Comparison of ENCODE assay signal across 26 cellular contexts in the genomic region with DNA sequence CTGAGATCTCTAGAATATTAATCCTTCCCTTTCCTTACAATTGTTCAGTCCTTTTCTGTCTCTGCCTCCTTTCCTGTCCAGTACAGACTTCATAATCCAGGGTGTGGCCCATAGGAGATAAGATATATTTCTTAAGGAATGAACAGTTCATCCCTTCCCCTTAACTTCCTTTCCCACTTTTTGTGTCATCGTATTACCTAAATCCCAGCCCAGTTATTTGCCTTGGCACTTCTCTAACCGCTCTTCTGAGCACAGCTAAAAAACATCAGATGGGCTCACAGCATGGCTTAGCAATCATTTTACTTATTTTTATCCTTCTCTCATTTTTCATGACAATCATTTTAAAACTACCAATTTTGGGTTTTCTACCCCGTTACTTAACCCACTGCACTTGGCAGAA. TPM values are rescaled to one million over a fixed set of nuclear protein-coding genes. Genes with fewer than 3 reads are reported as not detected.
"Had no signal": no experiment of that assay in that cellular context is flagged by ENCODE, and none has a peak within 500 bp of the region (broad histone marks: within the 10 kb centered on the region; RNA-seq: fewer than 3 reads in every experiment).

No MANE protein-coding gene starts in this region.

- H3K9me3 ChIP-seq: lower lobe of right lung, neutrophil, psoas muscle, right lobe of liver, thyroid gland, transverse colon, upper lobe of left lung, vagina had no signal

- H3K4me1 Mint-ChIP-seq: neural progenitor cell; stimulated activated naive CD8-positive, alpha-beta T cell treated with anti-CD3 and anti-CD28 coated beads, Interleukin-15, amount 100 ng/mL, for 72 hours had no signal

- H3K4me3 ChIP-seq: lower lobe of right lung, neural progenitor cell, psoas muscle, right lobe of liver, smooth muscle cell, thyroid gland, transverse colon, upper lobe of left lung, vagina had no signal

- ATAC-seq: lower lobe of right lung; naive thymus-derived CD8-positive, alpha-beta T cell; psoas muscle; right lobe of liver; stimulated activated memory B cell treated with anti-CD40 and anti-IgM and Interleukin-4, amounts not matched to agents 10 μg/mL and 1 μg/mL and 100 μg/mL, for 72 hours; stimulated activated naive CD8-positive, alpha-beta T cell treated with anti-CD3 and anti-CD28 coated beads, Interleukin-15, amount 100 ng/mL, for 72 hours had no signal

- H3K4me1 ChIP-seq: neural progenitor cell, parathyroid adenoma, psoas muscle, right lobe of liver, thyroid gland, transverse colon, upper lobe of left lung, vagina had no signal

- H3K27me3 ChIP-seq: neural progenitor cell, neutrophil, right lobe of liver, thyroid gland, transverse colon, upper lobe of left lung, vagina had no signal

- H3K27ac Mint-ChIP-seq: nephron; neural progenitor cell; stimulated activated memory B cell treated with anti-CD40 and anti-IgM and Interleukin-4, amounts not matched to agents 10 μg/mL and 1 μg/mL and 100 μg/mL, for 72 hours; stimulated activated naive CD8-positive, alpha-beta T cell treated with anti-CD3 and anti-CD28 coated beads, Interleukin-15, amount 100 ng/mL, for 72 hours had no signal

- H3K27me3 Mint-ChIP-seq: naive thymus-derived CD8-positive, alpha-beta T cell; stimulated activated memory B cell treated with anti-CD40 and anti-IgM and Interleukin-4, amounts not matched to agents 10 μg/mL and 1 μg/mL and 100 μg/mL, for 72 hours; stimulated activated naive CD8-positive, alpha-beta T cell treated with anti-CD3 and anti-CD28 coated beads, Interleukin-15, amount 100 ng/mL, for 72 hours had no signal

- H3K27ac ChIP-seq: lower lobe of right lung, neural progenitor cell, neutrophil, parathyroid adenoma, psoas muscle, right lobe of liver, thyroid gland, transverse colon, upper lobe of left lung, vagina had no signal

- H3K4me3 Mint-ChIP-seq: naive thymus-derived CD8-positive, alpha-beta T cell; nephron; neural progenitor cell; stimulated activated memory B cell treated with anti-CD40 and anti-IgM and Interleukin-4, amounts not matched to agents 10 μg/mL and 1 μg/mL and 100 μg/mL, for 72 hours; stimulated activated naive CD8-positive, alpha-beta T cell treated with anti-CD3 and anti-CD28 coated beads, Interleukin-15, amount 100 ng/mL, for 72 hours had no signal

- DNase-seq: hypothalamus; islet precursor cell; lower lobe of right lung; mammary epithelial cell; mesenchymal stem cell; naive thymus-derived CD8-positive, alpha-beta T cell; occipital lobe; psoas muscle; right lobe of liver; stimulated activated CD4-positive, alpha-beta T cell treated with anti-CD3 and anti-CD28 coated beads, Interleukin-1b, Interleukin-23, amount 100 ng/mL, for 48 hours; stimulated activated CD4-positive, alpha-beta T cell treated with anti-CD3 and anti-CD28 coated beads, Interleukin-2, amount 100 ng/mL, for 48 hours; stimulated activated CD4-positive, alpha-beta T cell treated with anti-CD3 and anti-CD28 coated beads, Interleukin-4, amount 100 ng/mL, for 4 hours; stimulated activated CD8-positive, alpha-beta memory T cell treated with anti-CD3 and anti-CD28 coated beads, Interleukin-4, amount 100 ng/mL, for 48 hours; stimulated activated naive CD4-positive, alpha-beta T cell treated with Interleukin-2 at 50 U/mL for 16 hours; stimulated activated naive CD8-positive, alpha-beta T cell treated with anti-CD3 and anti-CD28 coated beads, Interleukin-15, amount 100 ng/mL, for 72 hours; substantia nigra; thyroid gland; transverse colon; upper lobe of left lung had no signal

- H3K9me3 Mint-ChIP-seq: neural progenitor cell; stimulated activated naive CD8-positive, alpha-beta T cell treated with anti-CD3 and anti-CD28 coated beads, Interleukin-15, amount 100 ng/mL, for 72 hours had no signal

RNA-seq across cellular contexts. Expression of gene F3, which starts 39.6 kb away (rescaled TPM):
- total RNA-seq: naive thymus-derived CD8-positive, alpha-beta T cell had no signal
- polyA plus RNA-seq: naive thymus-derived CD8-positive, alpha-beta T cell had no signal
